ENCODE assay signal across 8 cellular contexts in the genomic region with DNA sequence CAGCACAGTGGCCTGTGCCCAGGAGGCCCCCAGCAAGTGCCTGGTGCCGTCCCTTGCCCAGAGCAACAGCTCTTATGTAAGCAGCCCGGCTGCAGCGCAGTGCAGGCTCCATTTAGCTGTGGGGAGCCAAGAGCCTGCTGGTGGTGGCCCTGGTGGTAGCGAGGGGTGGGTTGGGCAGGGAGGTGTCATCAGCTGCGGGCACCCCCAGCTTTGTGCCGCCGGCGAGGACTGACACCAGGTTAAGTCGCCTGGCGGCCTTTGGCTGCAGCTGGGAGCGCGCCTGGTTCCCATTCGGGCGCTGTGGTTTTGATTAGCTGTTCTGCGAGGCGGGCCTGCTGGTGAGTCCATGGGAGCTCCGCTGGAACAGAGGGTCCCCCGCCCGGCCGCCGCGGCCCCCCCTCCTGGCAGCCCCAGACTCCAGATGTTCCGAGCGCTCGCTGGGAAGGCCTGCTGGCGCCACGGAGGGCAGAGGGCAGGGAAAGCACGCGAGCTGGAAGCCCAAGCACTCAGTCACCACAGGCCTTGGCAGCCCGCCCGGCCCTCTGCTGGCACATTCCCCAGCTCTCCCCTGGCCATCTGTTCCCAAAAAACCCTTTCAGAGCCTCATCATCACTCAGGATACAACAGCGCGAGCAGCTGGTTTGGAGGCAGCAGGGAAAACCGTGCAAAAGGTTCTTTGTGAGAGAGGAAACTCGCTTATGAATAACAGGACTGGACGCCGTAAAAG. TPM values are rescaled to one million over a fixed set of nuclear protein-coding genes. Genes with fewer than 3 reads are reported as not detected.
A peak's percentile ranks its signal among the peaks of the same experiment; 100 is the strongest.
DNase-seq lines count a peak whose midpoint lies in the region; ATAC-seq and TF ChIP-seq lines count a peak whose summit lies in the region.

No MANE protein-coding gene starts in this region.

- peaks cover 64 to 93% of the 10 kb centered on the region in 2 donors for H3K4me1 ChIP-seq in ascending aorta
- peaks cover 92% of the 10 kb centered on the region for H3K4me1 ChIP-seq in psoas muscle

- peaks cover 3% of the 10 kb centered on the region for H3K4me1 Mint-ChIP-seq in activated CD4-positive, alpha-beta memory T cell treated with anti-CD3 and anti-CD28 coated beads, Interleukin-2, amount 10 ng/mL, durations not matched to agents 7 days and 5 days
- H3K4me1 Mint-ChIP-seq in activated naive CD8-positive, alpha-beta T cell treated with anti-CD3 and anti-CD28 coated beads, Interleukin-2, amount 50 U/mL, for 24 hours = peaks cover 2% of the 10 kb centered on the region

- 1% methylated on average over 32 to 37 of the region's 37 CpGs for WGBS in psoas muscle, 3 donors

- H3K4me3 Mint-ChIP-seq in activated CD4-positive, alpha-beta memory T cell treated with anti-CD3 and anti-CD28 coated beads, Interleukin-2, amount 10 ng/mL, durations not matched to agents 7 days and 5 days = no peak overlapping the region
- H3K4me3 Mint-ChIP-seq in activated naive CD8-positive, alpha-beta T cell treated with anti-CD3 and anti-CD28 coated beads, Interleukin-2, amount 50 U/mL, for 24 hours = no peak overlapping the region

- H3K4me3 ChIP-seq in ascending aorta (peak overlapping the region in 1 of 2 donors; percentile 50), psoas muscle (peak overlapping the region; percentile 47)

- POLR2A ChIA-PET in activated CD4-positive, alpha-beta memory T cell treated with anti-CD3 and anti-CD28 coated beads, Interleukin-2, amount 10 ng/mL, durations not matched to agents 7 days and 5 days (lab: Charles Lee) = no interaction called here

- peaks cover 46% of the 10 kb centered on the region for H3K27me3 Mint-ChIP-seq in activated CD4-positive, alpha-beta memory T cell treated with anti-CD3 and anti-CD28 coated beads, Interleukin-2, amount 10 ng/mL, durations not matched to agents 7 days and 5 days
- H3K27me3 Mint-ChIP-seq in activated naive CD8-positive, alpha-beta T cell treated with anti-CD3 and anti-CD28 coated beads, Interleukin-2, amount 50 U/mL, for 24 hours = peaks cover 18% of the 10 kb centered on the region

- DNase-seq in DMS 273 (lab: John Stamatoyannopoulos, UW; ENCODE audit: unreplicated experiment) (peak; percentile 99), NCI-H2029 treated with DMSO at 0.1 percent for 48 hours (lab: John Stamatoyannopoulos, UW) (peak; percentile 92), ascending aorta (ENCODE audit: low spot score in 2 of 2) (peak; percentile 93 to 99), left cardiac atrium (peak; percentile 98), psoas muscle (peak; percentile 99), germinal center (ENCODE audit: low spot score) (no peak)
- DNase-seq in activated CD4-positive, alpha-beta memory T cell treated with anti-CD3 and anti-CD28 coated beads, Interleukin-2, amount 10 ng/mL, durations not matched to agents 7 days and 5 days = no peak
- no peak for DNase-seq in activated naive CD8-positive, alpha-beta T cell treated with anti-CD3 and anti-CD28 coated beads, Interleukin-2, amount 50 U/mL, for 24 hours

- no peaks in the 10 kb centered on the region for H3K9me3 Mint-ChIP-seq in activated CD4-positive, alpha-beta memory T cell treated with anti-CD3 and anti-CD28 coated beads, Interleukin-2, amount 10 ng/mL, durations not matched to agents 7 days and 5 days
- no peaks in the 10 kb centered on the region for H3K9me3 Mint-ChIP-seq in activated naive CD8-positive, alpha-beta T cell treated with anti-CD3 and anti-CD28 coated beads, Interleukin-2, amount 50 U/mL, for 24 hours

- TF ChIP-seq CTCF in ascending aorta (IDR thresholded peaks at IDR 0.05) (peak in 1 of 3 experiments; percentile 8), psoas muscle (IDR thresholded peaks at IDR 0.05) (no peak)

- no peaks in the 10 kb centered on the region for H3K36me3 Mint-ChIP-seq in activated CD4-positive, alpha-beta memory T cell treated with anti-CD3 and anti-CD28 coated beads, Interleukin-2, amount 10 ng/mL, durations not matched to agents 7 days and 5 days (ENCODE audit: low read depth)
- no peaks in the 10 kb centered on the region for H3K36me3 Mint-ChIP-seq in activated naive CD8-positive, alpha-beta T cell treated with anti-CD3 and anti-CD28 coated beads, Interleukin-2, amount 50 U/mL, for 24 hours (ENCODE audit: low read depth)

- H3K27ac ChIP-seq in ascending aorta (peak overlapping the region; percentile 85 to 93), psoas muscle (peak overlapping the region; percentile 98)

- H3K27me3 ChIP-seq in ascending aorta = no peaks in the 10 kb centered on the region
- H3K27me3 ChIP-seq in psoas muscle (ENCODE audit: insufficient read depth in 3 of 3, low read length in 2 of 3) = no peaks in the 10 kb centered on the region

- ATAC-seq in left cardiac atrium (peak; percentile 90 to 92), psoas muscle (peak; percentile 82 to 90 (median 87))
- ATAC-seq in activated naive CD8-positive, alpha-beta T cell treated with anti-CD3 and anti-CD28 coated beads, Interleukin-2, amount 50 U/mL, for 24 hours = no peak

- H3K9me3 ChIP-seq in ascending aorta = no peaks in the 10 kb centered on the region
- no peaks in the 10 kb centered on the region for H3K9me3 ChIP-seq in psoas muscle

- H3K36me3 ChIP-seq in ascending aorta (peaks cover 10 to 82% of the 10 kb centered on the region in 2 donors), psoas muscle (ENCODE audit: insufficient read depth in 1 of 2, low read depth in 1 of 2) (no peaks in the 10 kb centered on the region)

- no peak overlapping the region for H3K27ac Mint-ChIP-seq in activated CD4-positive, alpha-beta memory T cell treated with anti-CD3 and anti-CD28 coated beads, Interleukin-2, amount 10 ng/mL, durations not matched to agents 7 days and 5 days
- H3K27ac Mint-ChIP-seq in activated naive CD8-positive, alpha-beta T cell treated with anti-CD3 and anti-CD28 coated beads, Interleukin-2, amount 50 U/mL, for 24 hours = no peak overlapping the region

- intact Hi-C loops in ascending aorta (cut with DNase I) = loop anchor here (1.0 to 2.0 kb wide), 4 partner anchors 19 to 43 kb away; a partner anchor contains a TSS
- intact Hi-C loops in left cardiac atrium (cut with DNase I) = no loop called here
- intact Hi-C loops in psoas muscle (cut with DNase I) = loop anchor here (2.0 to 5.0 kb wide), 2 partner anchors 35 to 40 kb away; no protein-coding TSS in a partner anchor

- CTCF ChIA-PET in activated CD4-positive, alpha-beta memory T cell treated with anti-CD3 and anti-CD28 coated beads, Interleukin-2, amount 10 ng/mL, durations not matched to agents 7 days and 5 days (lab: Charles Lee) = interaction anchor here (0.8 kb wide), 1 partner anchor 12 kb away, joined by 3 read pairs; no protein-coding TSS in a partner anchor

RNA-seq across cellular contexts. Expression of a gene that starts 18.4 kb away (rescaled TPM):
- 239 TPM for total RNA-seq in ascending aorta
- total RNA-seq in left cardiac atrium = 10 to 100 TPM; 23.4 to 29.1 TPM
- 10 to 100 TPM; 22.0 to 82.1 (median 57.3) TPM for total RNA-seq in psoas muscle
- polyA plus RNA-seq in psoas muscle = 10 to 100 TPM; 48.7 to 77.2 (median 59.4) TPM
- total RNA-seq in activated CD4-positive, alpha-beta memory T cell treated with anti-CD3 and anti-CD28 coated beads, Interleukin-2, amount 10 ng/mL, durations not matched to agents 7 days and 5 days = under 1 TPM; 0.55 to 0.78 TPM

Comparison
In these comparisons a context has a peak if more than half of its experiments do, and no peak if none do; other contexts are left out.
1. DNase-seq: peak in DMS 273 (single experiment), NCI-H2029 treated with DMSO at 0.1 percent for 48 hours (single experiment), ascending aorta (2 of 2), left cardiac atrium (single experiment) and psoas muscle (2 of 2); none in germinal center (single experiment), activated CD4-positive, alpha-beta memory T cell treated with anti-CD3 and anti-CD28 coated beads, Interleukin-2, amount 10 ng/mL, durations not matched to agents 7 days and 5 days (single experiment) and activated naive CD8-positive, alpha-beta T cell treated with anti-CD3 and anti-CD28 coated beads, Interleukin-2, amount 50 U/mL, for 24 hours (single experiment).
2. RNA of a gene that starts 18.4 kb away (total RNA-seq): 239 TPM in ascending aorta (single experiment), 22.0 to 82.1 TPM in psoas muscle and 23.4 to 29.1 TPM in left cardiac atrium; 0.55 to 0.78 TPM in activated CD4-positive, alpha-beta memory T cell treated with anti-CD3 and anti-CD28 coated beads, Interleukin-2, amount 10 ng/mL, durations not matched to agents 7 days and 5 days; every median in the first group is over 10 times any median in the second.
3. intact Hi-C loops: an anchor here in ascending aorta (1.0 to 2.0 kb wide) and psoas muscle (2.0 to 5.0 kb wide); none called in left cardiac atrium.